In the genomic region with DNA sequence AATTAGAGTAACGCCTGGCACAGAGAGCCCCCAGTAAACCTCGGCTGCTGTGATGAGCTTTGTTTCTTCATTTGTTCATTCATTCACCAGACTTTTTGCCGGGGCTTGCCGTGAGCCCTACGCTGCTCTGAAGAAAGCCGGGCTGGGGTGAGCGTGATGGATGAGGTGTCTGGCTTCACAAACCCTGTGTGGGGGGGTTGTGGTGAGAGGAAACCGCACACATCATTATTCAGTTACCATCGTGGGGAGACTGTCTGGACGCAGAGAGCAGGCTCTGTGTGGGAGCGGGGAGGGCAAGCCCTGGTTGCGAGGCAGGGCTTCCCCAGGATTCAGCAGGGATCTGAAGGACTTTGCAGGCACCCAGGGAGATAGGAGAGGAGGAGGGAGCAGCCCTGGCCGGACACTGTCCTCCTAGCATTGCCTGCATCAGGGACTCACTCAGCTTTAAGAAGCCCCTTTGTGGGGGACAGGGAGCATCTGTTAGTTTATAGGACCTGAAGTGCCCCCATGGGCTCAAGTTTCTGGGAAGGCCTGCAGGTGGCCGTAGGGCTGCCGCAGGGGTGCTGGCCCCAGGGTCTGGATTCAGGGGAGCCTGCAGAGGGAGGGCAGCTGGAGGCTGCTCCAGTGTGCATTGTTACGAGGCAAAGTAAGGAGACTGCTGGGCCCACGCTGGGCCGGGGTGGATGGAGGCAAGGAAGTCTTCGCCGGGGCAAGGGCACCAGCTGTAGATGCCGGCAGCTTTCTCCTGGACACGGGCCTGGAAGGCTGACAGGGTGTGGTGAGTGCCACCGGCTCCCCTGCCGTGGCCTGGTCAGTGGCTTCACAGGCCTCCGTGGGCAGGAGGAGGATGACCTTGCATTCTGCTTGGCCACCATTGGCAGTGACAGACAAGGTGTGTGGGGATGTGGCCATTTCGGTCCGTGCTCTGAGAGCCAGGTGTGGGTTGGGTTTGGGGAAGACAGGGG, we compare ENCODE assay signal across 8 cellular contexts.
DNase-seq lines count a peak whose midpoint lies in the region; ATAC-seq and TF ChIP-seq lines count a peak whose summit lies in the region.

No MANE protein-coding gene starts in this region.

- H3K4me3 Mint-ChIP-seq in HFFc6 (peak overlapping the region; percentile 84), chondrocyte (ENCODE audit: unreplicated experiment) (peak overlapping the region; percentile 4)

- no peaks in the 10 kb centered on the region for H3K9me3 ChIP-seq in psoas muscle

- TF ChIP-seq CTCF in HFFc6 (IDR thresholded peaks at IDR 0.05) = no peak
- TF ChIP-seq CTCF in chondrocyte (IDR thresholded peaks at IDR 0.05) = no peak
- TF ChIP-seq CTCF in psoas muscle (IDR thresholded peaks at IDR 0.05) = no peak

- 73 to 81% (median 75%) methylated on average over 27 of the region's 27 CpGs for WGBS in psoas muscle, 3 donors

- peaks cover 67% of the 10 kb centered on the region for H3K4me1 ChIP-seq in psoas muscle

- intact Hi-C loops in psoas muscle (cut with DNase I) = no loop called here

- no peaks in the 10 kb centered on the region for H3K36me3 ChIP-seq in psoas muscle (ENCODE audit: insufficient read depth in 1 of 2, low read depth in 1 of 2)

- H3K27ac Mint-ChIP-seq in HFFc6 (peak overlapping the region; percentile 81), chondrocyte (ENCODE audit: unreplicated experiment) (peak overlapping the region; percentile 67)

- DNase-seq in HFFc6 (peak; percentile 39), chondrocyte (ENCODE audit: low spot score) (peak; percentile 86), psoas muscle (no peak), cerebellar cortex (ENCODE audit: low spot score) (no peak), SIG-M5 (lab: John Stamatoyannopoulos, UW) (no peak), NCI-H2171 (lab: John Stamatoyannopoulos, UW) (no peak)

- H3K36me3 Mint-ChIP-seq in HFFc6 (ENCODE audit: low read depth) (peaks cover 10% of the 10 kb centered on the region), chondrocyte (ENCODE audit: low read depth) (peaks cover 6% of the 10 kb centered on the region)

- no peaks in the 10 kb centered on the region for H3K27me3 ChIP-seq in psoas muscle (ENCODE audit: insufficient read depth in 3 of 3, low read length in 2 of 3)

- H3K27me3 Mint-ChIP-seq in HFFc6 (ENCODE audit: insufficient read depth) = peaks cover 20% of the 10 kb centered on the region
- no peaks in the 10 kb centered on the region for H3K27me3 Mint-ChIP-seq in chondrocyte (ENCODE audit: low read depth)

- H3K4me1 Mint-ChIP-seq in HFFc6 (ENCODE audit: low read depth) (peaks cover 98% of the 10 kb centered on the region), chondrocyte (ENCODE audit: low read depth) (peaks cover 98% of the 10 kb centered on the region)

- H3K9me3 Mint-ChIP-seq in HFFc6 = no peaks in the 10 kb centered on the region
- peaks cover 3% of the 10 kb centered on the region for H3K9me3 Mint-ChIP-seq in chondrocyte (ENCODE audit: low read depth)

- H3K27ac ChIP-seq in psoas muscle = peak overlapping the region; percentile 33

- H3K4me3 ChIP-seq in psoas muscle = no peak overlapping the region

- ATAC-seq in activated CD4-positive, CD25-positive, alpha-beta regulatory T cell treated with anti-CD3 and anti-CD28 coated beads, Interleukin-2, amount 50 U/mL, for 24 hours = peak; percentile 74 to 79
- ATAC-seq in psoas muscle (no peak), HG03571 (IDR thresholded peaks at IDR 0.05; ENCODE audit: unreplicated experiment) (no peak)

Comparison
In these comparisons a context has a peak if more than half of its experiments do, and no peak if none do; other contexts are left out.
1. DNase-seq: peak in HFFc6 (single experiment) and chondrocyte (single experiment); none in psoas muscle (0 of 2), cerebellar cortex (single experiment), SIG-M5 (single experiment) and NCI-H2171 (single experiment).
2. ATAC-seq: peak in activated CD4-positive, CD25-positive, alpha-beta regulatory T cell treated with anti-CD3 and anti-CD28 coated beads, Interleukin-2, amount 50 U/mL, for 24 hours (2 of 2); none in psoas muscle (0 of 4) and HG03571 (single experiment).